In the genomic region with DNA sequence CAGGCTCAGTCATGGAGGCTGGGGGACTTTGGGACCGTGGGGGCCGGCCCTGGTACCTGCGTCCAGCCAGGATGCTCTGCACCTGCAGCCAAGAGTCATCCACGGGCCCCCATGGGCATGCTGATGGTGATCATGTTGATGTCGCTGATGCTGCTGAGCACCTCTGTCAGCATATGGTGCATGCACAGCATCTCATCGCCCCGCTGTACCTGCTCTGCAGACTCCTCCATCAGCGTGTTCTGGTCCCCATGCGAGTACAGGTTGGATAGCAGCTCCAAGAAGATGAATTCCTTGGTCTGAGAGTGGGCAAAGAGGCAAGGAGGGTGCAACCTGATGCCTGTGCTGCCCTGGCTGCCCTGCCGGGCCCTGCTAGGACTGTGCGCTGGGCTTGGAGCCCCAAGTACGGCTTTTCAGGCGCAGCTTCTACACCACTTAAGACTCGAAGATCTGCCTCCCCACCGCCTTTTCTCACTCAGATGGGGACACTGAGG, we compare ENCODE assay signal across 18 cellular contexts. TPM values are rescaled to one million over a fixed set of nuclear protein-coding genes. Genes with fewer than 3 reads are reported as not detected.
DNase-seq lines count a peak whose midpoint lies in the region; ATAC-seq, FAIRE-seq and TF ChIP-seq lines count a peak whose summit lies in the region.
"Had no signal": no experiment of that assay in that cellular context is flagged by ENCODE, and none has a peak within 500 bp of the region (broad histone marks: within the 10 kb centered on the region; RNA-seq: fewer than 3 reads in every experiment).

No MANE protein-coding gene starts in this region.

- no peak for TF ChIP-seq EP300 in A549 (IDR thresholded peaks at IDR 0.05)

- H3K36me3 Mint-ChIP-seq in activated CD4-positive, alpha-beta T cell treated with anti-CD3 and anti-CD28 coated beads, Interleukin-2, amount 10 ng/mL, durations not matched to agents 7 days and 5 days (ENCODE audit: low read depth): peaks cover 35% of the 10 kb centered on the region
- H3K36me3 Mint-ChIP-seq in CD8-positive, alpha-beta T cell: peaks cover 42% of the 10 kb centered on the region

- CTCF ChIA-PET in activated CD4-positive, alpha-beta T cell treated with anti-CD3 and anti-CD28 coated beads, Interleukin-2, amount 10 ng/mL, durations not matched to agents 7 days and 5 days (lab: Charles Lee): interaction anchor here (1.2 kb wide), 1 partner anchor 15 kb away, joined by 3 read pairs; no protein-coding TSS in a partner anchor
- CTCF ChIA-PET in A549 (lab: Yijun Ruan, JAX): interaction anchor here (2.5 to 5.9 kb wide), 3 partner anchors 8 to 468 kb away, joined by 8 to 108 read pairs (median 42); partner anchors contain the start of gene RPS17
- CTCF ChIA-PET in CD8-positive, alpha-beta T cell (lab: Charles Lee): interaction anchor here (3.4 kb wide), 1 partner anchor 467 kb away, joined by 22 read pairs; no protein-coding TSS in a partner anchor

- intact Hi-C loops in CD8-positive, alpha-beta T cell (cut with DNase I, micrococcal nuclease): loop anchor here in 1 of 2 experiments (10.0 kb wide), 1 partner anchor 1228 kb away; no protein-coding TSS in a partner anchor

- no peak for TF ChIP-seq POLR2A in A549 (IDR thresholded peaks at IDR 0.05; ENCODE audit: low read length)
- no peak for TF ChIP-seq POLR2A in NB4 (IDR thresholded peaks at IDR 0.05; ENCODE audit: extremely low read depth, insufficient read length)

- H3K36me3 ChIP-seq in CD8-positive, alpha-beta T cell (ENCODE audit: insufficient read depth, low read length): peaks cover 17% of the 10 kb centered on the region

- H3K27ac ChIP-seq in A549: no peak overlapping the region
- no peak overlapping the region for H3K27ac ChIP-seq in CD8-positive, alpha-beta T cell (ENCODE audit: low read depth, low read length)
- H3K27ac ChIP-seq: KMS-11 had no signal

- peak; percentile 4 for DNase-seq in activated CD4-positive, alpha-beta T cell treated with anti-CD3 and anti-CD28 coated beads, Interleukin-2, amount 10 ng/mL, durations not matched to agents 7 days and 5 days
- DNase-seq in activated CD4-positive, alpha-beta T cell treated with anti-CD3 and anti-CD28 coated beads, Interleukin-2, amount 50 U/mL, for 48 hours: no peak
- no peak for DNase-seq in A549 (ENCODE audit: low read depth in 1 of 2, low spot score in 1 of 2)
- DNase-seq in NB4 (ENCODE audit: low read depth): peak; percentile 6
- no peak for DNase-seq in amygdala (lab: John Stamatoyannopoulos, UW)
- DNase-seq in CD8-positive, alpha-beta T cell: no peak
- DNase-seq: CD8-positive, alpha-beta memory T cell; HFFc6; MV-4-11; NCI-H1417 treated with DMSO at 0.1 percent for 48 hours; NCI-H187 treated with DMSO at 0.1 percent for 48 hours; NCI-H226; NCI-H524; NCI-H82; OCI-M1 had no signal

- no peak for TF ChIP-seq CTCF in A549 (IDR thresholded peaks at IDR 0.05)
- no peak for TF ChIP-seq CTCF in NB4 (IDR thresholded peaks at IDR 0.05; ENCODE audit: low read depth, low read length)
- no peak for TF ChIP-seq CTCF in CD8-positive, alpha-beta T cell (IDR thresholded peaks at IDR 0.05)

- no peak overlapping the region for H3K4me2 ChIP-seq in A549
- H3K4me2 ChIP-seq: KMS-11 had no signal

- H3K27me3 Mint-ChIP-seq in activated CD4-positive, alpha-beta T cell treated with anti-CD3 and anti-CD28 coated beads, Interleukin-2, amount 10 ng/mL, durations not matched to agents 7 days and 5 days: peaks cover under 1% of the 10 kb centered on the region
- no peaks in the 10 kb centered on the region for H3K27me3 Mint-ChIP-seq in CD8-positive, alpha-beta T cell (ENCODE audit: low read depth)
- H3K27me3 Mint-ChIP-seq: CD8-positive, alpha-beta memory T cell had no signal

- no peak overlapping the region for H3K27ac Mint-ChIP-seq in activated CD4-positive, alpha-beta T cell treated with anti-CD3 and anti-CD28 coated beads, Interleukin-2, amount 10 ng/mL, durations not matched to agents 7 days and 5 days
- H3K27ac Mint-ChIP-seq in CD8-positive, alpha-beta T cell: no peak overlapping the region
- H3K27ac Mint-ChIP-seq: HFFc6 had no signal

- H3K4me3 Mint-ChIP-seq in activated CD4-positive, alpha-beta T cell treated with anti-CD3 and anti-CD28 coated beads, Interleukin-2, amount 10 ng/mL, durations not matched to agents 7 days and 5 days: no peak overlapping the region
- H3K4me3 Mint-ChIP-seq in CD8-positive, alpha-beta T cell: no peak overlapping the region
- H3K4me3 Mint-ChIP-seq: HFFc6 had no signal

- no peak for FAIRE-seq in A549 (lab: Jason Lieb, UNC)

- POLR2A ChIA-PET in activated CD4-positive, alpha-beta T cell treated with anti-CD3 and anti-CD28 coated beads, Interleukin-2, amount 10 ng/mL, durations not matched to agents 7 days and 5 days (lab: Charles Lee): no interaction called here
- POLR2A ChIA-PET in A549 (lab: Yijun Ruan, JAX): no interaction called here
- POLR2A ChIA-PET in CD8-positive, alpha-beta T cell (lab: Charles Lee): no interaction called here

- no peaks in the 10 kb centered on the region for H3K9me3 ChIP-seq in A549
- H3K9me3 ChIP-seq in CD8-positive, alpha-beta T cell (ENCODE audit: low read length): no peaks in the 10 kb centered on the region

- ATAC-seq in A549 (peak; percentile 18 to 31), esophagus mucosa (peak; percentile 12), HG03139 (IDR thresholded peaks at IDR 0.05; ENCODE audit: unreplicated experiment) (no peak)
- ATAC-seq in CD8-positive, alpha-beta T cell: no peak

- H3K4me1 ChIP-seq in A549: peaks cover 20% of the 10 kb centered on the region
- no peaks in the 10 kb centered on the region for H3K4me1 ChIP-seq in CD8-positive, alpha-beta T cell (ENCODE audit: insufficient read depth, low read length)

- H3K4me1 Mint-ChIP-seq in activated CD4-positive, alpha-beta T cell treated with anti-CD3 and anti-CD28 coated beads, Interleukin-2, amount 10 ng/mL, durations not matched to agents 7 days and 5 days: peaks cover 29% of the 10 kb centered on the region
- peaks cover 11% of the 10 kb centered on the region for H3K4me1 Mint-ChIP-seq in CD8-positive, alpha-beta T cell (ENCODE audit: low read depth)

- no peaks in the 10 kb centered on the region for H3K27me3 ChIP-seq in CD8-positive, alpha-beta T cell (ENCODE audit: insufficient read depth, low read length)

- 95% methylated on average over 15 of the region's 15 CpGs for WGBS in A549 (ENCODE audit: missing lambda C conversion rate)

- TF ChIP-seq RAD21 in A549 (conservative IDR thresholded peaks at IDR 0.05 in 1 of 2, IDR thresholded peaks at IDR 0.05 in 1 of 2): no peak

- H3K9me3 Mint-ChIP-seq in activated CD4-positive, alpha-beta T cell treated with anti-CD3 and anti-CD28 coated beads, Interleukin-2, amount 10 ng/mL, durations not matched to agents 7 days and 5 days: no peaks in the 10 kb centered on the region
- H3K9me3 Mint-ChIP-seq in CD8-positive, alpha-beta T cell: no peaks in the 10 kb centered on the region
- H3K9me3 Mint-ChIP-seq: CD8-positive, alpha-beta memory T cell; HFFc6 had no signal

- H3K4me3 ChIP-seq in A549 (no peak overlapping the region), NB4 (ENCODE audit: low read depth, low read length) (no peak overlapping the region)
- H3K4me3 ChIP-seq in CD8-positive, alpha-beta T cell (ENCODE audit: low read depth, low read length): no peak overlapping the region

TF ChIP-seq in A549, 52 proteins besides CTCF, POLR2A, EP300 and RAD21:
- no peak for TF ChIP-seq RNF2 (IDR thresholded peaks at IDR 0.05; ENCODE audit: borderline replicate concordance, low read depth)
- no peak for TF ChIP-seq SMC3 (IDR thresholded peaks at IDR 0.05)
- no peak for TF ChIP-seq ZC3H11A (IDR thresholded peaks at IDR 0.05)
- TF ChIP-seq EHMT2 (IDR thresholded peaks at IDR 0.05; ENCODE audit: low read depth): no peak
- no peak for TF ChIP-seq NPAS2 (CRISPR knock-in tag; IDR thresholded peaks at IDR 0.05; ENCODE audit: borderline replicate concordance)

RNA-seq across cellular contexts. Expression of gene RPS17, which starts 7.2 kb away (rescaled TPM):
- 1,000 to 10,000 TPM; 1,680 to 1,976 TPM for total RNA-seq in activated CD4-positive, alpha-beta T cell treated with anti-CD3 and anti-CD28 coated beads, Interleukin-2, amount 10 ng/mL, durations not matched to agents 7 days and 5 days
- polyA plus RNA-seq in A549 (2011; rRNA removed) (5,298 and 6,127 TPM in 2 replicates), A549 (2017; fragmentation: RNase III; extraction: RNeasy Plus Mini Kit Qiagen cat#74134 plus additional on column Dnase treatment) (7,823 to 9,455 TPM (median 8,061 TPM) in 3 replicates)
- polyA plus RNA-seq in A549 (2012; cell fraction: cytosol; rRNA removed): 6,417 and 8,171 TPM in 2 replicates
- polyA plus RNA-seq in A549 (2012; cell fraction: nucleus; rRNA removed): 1,773 and 1,813 TPM in 2 replicates
- 1,110 and 1,157 TPM in 2 replicates for polyA minus RNA-seq in A549 (2011; rRNA and poly(A)+ RNA removed)
- 2,071 TPM for total RNA-seq in esophagus mucosa
- 1,000 to 10,000 TPM; 3,034 to 3,037 TPM for total RNA-seq in CD8-positive, alpha-beta T cell

Comparison
In these comparisons a context has a peak if more than half of its experiments do, and no peak if none do; other contexts are left out.
1. DNase-seq: peak in activated CD4-positive, alpha-beta T cell treated with anti-CD3 and anti-CD28 coated beads, Interleukin-2, amount 10 ng/mL, durations not matched to agents 7 days and 5 days (single experiment) and NB4 (single experiment); none in activated CD4-positive, alpha-beta T cell treated with anti-CD3 and anti-CD28 coated beads, Interleukin-2, amount 50 U/mL, for 48 hours (0 of 2), A549 (0 of 2), amygdala (0 of 56) and CD8-positive, alpha-beta T cell (0 of 7).
2. ATAC-seq: peak in A549 (2 of 2) and esophagus mucosa (single experiment); none in HG03139 (single experiment) and CD8-positive, alpha-beta T cell (single experiment).